ENCODE assay signal across 1 cellular context in genomic region chr22:24391836-24392217, GRCh38.
TF ChIP-seq lines count a peak whose summit lies in the region.

No MANE protein-coding gene starts in this region.

TF ChIP-seq in SK-N-SH treated with all-trans-retinoic acid at 6 μM for 48 hours, 23 proteins besides CTCF, POLR2A, EP300 and RAD21 (continued from another document):
- TF ChIP-seq CSRNP3 (CRISPR knock-in tag; IDR thresholded peaks at IDR 0.05), result no peak
